Comparison of ENCODE assay signal across 1 cellular context in genomic region chr12:71686658-71687025, GRCh38.
TF ChIP-seq lines count a peak whose summit lies in the region.

No MANE protein-coding gene starts in this region.

TF ChIP-seq in IMR-90, 13 proteins besides CTCF, POLR2A, EP300 and RAD21 (continued from another document):
- no peak for TF ChIP-seq CHD1 (IDR thresholded peaks at IDR 0.05; ENCODE audit: low read depth, low read length)
